Comparison of ENCODE assay signal across 10 cellular contexts in genomic region chr10:35334297-35334696, GRCh38. TPM values are rescaled to one million over a fixed set of nuclear protein-coding genes. Genes with fewer than 3 reads are reported as not detected.
DNase-seq lines count a peak whose midpoint lies in the region; ATAC-seq and TF ChIP-seq lines count a peak whose summit lies in the region.
"Had no signal": no experiment of that assay in that cellular context is flagged by ENCODE, and none has a peak within 500 bp of the region (broad histone marks: within the 10 kb centered on the region; RNA-seq: fewer than 3 reads in every experiment).

No MANE protein-coding gene starts in this region.

- no peak overlapping the region for H3K27ac ChIP-seq in breast epithelium
- H3K27ac ChIP-seq in WERI-Rb-1: no peak overlapping the region

- H3K27me3 Mint-ChIP-seq in CD14-positive monocyte (ENCODE audit: low read depth in 3 of 3): peaks cover 0 to 1% (median 0%) of the 10 kb centered on the region in 3 donors
- peaks cover 14% of the 10 kb centered on the region for H3K27me3 Mint-ChIP-seq in nephron progenitor cell (ENCODE audit: low read depth, poor library complexity)

- intact Hi-C loops in CD14-positive monocyte (cut with micrococcal nuclease) (loop anchor here in 1 of 2 donors (5.0 kb wide), 1 partner anchor 207 kb away; the partner anchor contains the start of gene CREM), breast epithelium (cut with DNase I; ENCODE audit: low total_unique reads) (no loop called here)

- H3K9me3 Mint-ChIP-seq in CD14-positive monocyte: no peaks in the 10 kb centered on the region
- H3K9me3 Mint-ChIP-seq in nephron progenitor cell: peaks cover 4% of the 10 kb centered on the region

- peaks cover 0 to 13% of the 10 kb centered on the region in 2 donors for H3K4me1 ChIP-seq in breast epithelium

- H3K27me3 ChIP-seq in MG63 (no peaks in the 10 kb centered on the region), breast epithelium (no peaks in the 10 kb centered on the region), WERI-Rb-1 (ENCODE audit: insufficient read depth, low read depth, severe bottlenecking) (no peaks in the 10 kb centered on the region)

- DNase-seq in CD14-positive monocyte (ENCODE audit: low spot score) (no peak), MG63 (no peak), breast epithelium (ENCODE audit: low spot score in 2 of 2) (no peak), nephron progenitor cell (no peak), WERI-Rb-1 (no peak)
- DNase-seq: NCI-H146; stimulated activated CD4-positive, alpha-beta T cell treated with anti-CD3 and anti-CD28 coated beads, Interleukin-4, amount 100 ng/mL, for 24 hours had no signal

- H3K36me3 ChIP-seq in MG63 (peaks cover 22% of the 10 kb centered on the region), breast epithelium (no peaks in the 10 kb centered on the region), WERI-Rb-1 (peaks cover 4% of the 10 kb centered on the region; the same call in 1 of the 2 replicates)

- H3K27ac Mint-ChIP-seq in CD14-positive monocyte (peak overlapping the region in 2 of 7 donors; percentile 53 to 62), nephron progenitor cell (no peak overlapping the region)

- no peak for TF ChIP-seq POLR2A in breast epithelium (IDR thresholded peaks at IDR 0.05)

- H3K9me3 ChIP-seq in MG63 (no peaks in the 10 kb centered on the region; the same call in 1 of the 2 replicates), breast epithelium (no peaks in the 10 kb centered on the region), WERI-Rb-1 (ENCODE audit: severe bottlenecking) (no peaks in the 10 kb centered on the region)

- H3K4me3 ChIP-seq in MG63 (peak overlapping the region; percentile 14; the same call in 1 of the 2 replicates), breast epithelium (peak overlapping the region in 2 of 3 donors; percentile 79 to 99), WERI-Rb-1 (ENCODE audit: low read depth, low read length) (no peak overlapping the region)

- TF ChIP-seq CTCF in CD14-positive monocyte (IDR thresholded peaks at IDR 0.05): no peak
- TF ChIP-seq CTCF in breast epithelium (IDR thresholded peaks at IDR 0.05): no peak
- TF ChIP-seq CTCF in nephron progenitor cell (IDR thresholded peaks at IDR 0.05): no peak
- no peak for TF ChIP-seq CTCF in WERI-Rb-1 (IDR thresholded peaks at IDR 0.05; ENCODE audit: low read depth, low read length)

- ATAC-seq in GM19324 (IDR thresholded peaks at IDR 0.05; ENCODE audit: low FRiP score, unreplicated experiment) (no peak), GM18867 (IDR thresholded peaks at IDR 0.05; ENCODE audit: unreplicated experiment) (no peak), GM18873 (IDR thresholded peaks at IDR 0.05; ENCODE audit: low FRiP score, unreplicated experiment) (no peak)

- H3K4me1 Mint-ChIP-seq in CD14-positive monocyte (peaks cover 49% of the 10 kb centered on the region), nephron progenitor cell (peaks cover 62% of the 10 kb centered on the region)

- peak overlapping the region; percentile 9 to 75 for H3K4me3 Mint-ChIP-seq in CD14-positive monocyte
- H3K4me3 Mint-ChIP-seq in nephron progenitor cell: peak overlapping the region; percentile 73

- H3K36me3 Mint-ChIP-seq in CD14-positive monocyte: peaks cover 10 to 19% of the 10 kb centered on the region in 2 donors
- peaks cover 24% of the 10 kb centered on the region for H3K36me3 Mint-ChIP-seq in nephron progenitor cell (ENCODE audit: low read depth)

RNA-seq across cellular contexts. Expression of gene CCNY, which starts 2.0 kb away (rescaled TPM):
- 10 to 100 TPM; 39.9 to 64.8 TPM for polyA plus RNA-seq in CD14-positive monocyte
- total RNA-seq in MG63 (2014; rRNA removed; shearing (Covaris generic); ENCODE audit: low replicate concordance): 36.1 and 47.2 TPM in 2 replicates
- total RNA-seq in breast epithelium: 10 to 100 TPM; 28.7 to 41.0 (median 36.1) TPM
